Comparison of ENCODE assay signal across 9 cellular contexts in genomic region chr9:133421615-133422542, GRCh38. TPM values are rescaled to one million over a fixed set of nuclear protein-coding genes. Genes with fewer than 3 reads are reported as not detected.
DNase-seq lines count a peak whose midpoint lies in the region; ATAC-seq and TF ChIP-seq lines count a peak whose summit lies in the region.
"Had no signal": no experiment of that assay in that cellular context is flagged by ENCODE, and none has a peak within 500 bp of the region (broad histone marks: within the 10 kb centered on the region; RNA-seq: fewer than 3 reads in every experiment).

ADAMTS13 (plus strand) TSS chr9:133422367; CDS start chr9:133422444, 77 bp downstream.

- WGBS in stomach, 5 donors: 46 to 53% (median 53%) methylated on average over 23 of the region's 23 CpGs

- TF ChIP-seq POLR2A in stomach (IDR thresholded peaks at IDR 0.05): no peak

- H3K4me3 Mint-ChIP-seq in activated naive CD4-positive, alpha-beta T cell treated with anti-CD3 and anti-CD28 coated beads, Interleukin-2, amount 50 U/mL, for 24 hours: no peak within 1 kb of the TSS

- no peak within 1 kb of the TSS for H3K4me3 ChIP-seq in stomach

- TF ChIP-seq EP300 in stomach (IDR thresholded peaks at IDR 0.05): no peak

- H3K27me3 Mint-ChIP-seq in activated naive CD4-positive, alpha-beta T cell treated with anti-CD3 and anti-CD28 coated beads, Interleukin-2, amount 50 U/mL, for 24 hours: peaks cover 4% of the 10 kb centered on the region

- peak; percentile 31 for TF ChIP-seq CTCF in foreskin keratinocyte (conservative IDR thresholded peaks at IDR 0.05)
- TF ChIP-seq CTCF in stomach (IDR thresholded peaks at IDR 0.05): no peak

- peak within 1 kb of the TSS; percentile 3 for H3K27ac Mint-ChIP-seq in activated naive CD4-positive, alpha-beta T cell treated with anti-CD3 and anti-CD28 coated beads, Interleukin-2, amount 50 U/mL, for 24 hours

- H3K4me1 Mint-ChIP-seq in activated naive CD4-positive, alpha-beta T cell treated with anti-CD3 and anti-CD28 coated beads, Interleukin-2, amount 50 U/mL, for 24 hours: peaks cover 25% of the 10 kb centered on the region

- no peaks in the 10 kb centered on the region for H3K9me3 Mint-ChIP-seq in activated naive CD4-positive, alpha-beta T cell treated with anti-CD3 and anti-CD28 coated beads, Interleukin-2, amount 50 U/mL, for 24 hours

- ATAC-seq in foreskin keratinocyte (peak; percentile 7), HG03571 (IDR thresholded peaks at IDR 0.05; ENCODE audit: unreplicated experiment) (no peak), HG03432 (IDR thresholded peaks at IDR 0.05; ENCODE audit: unreplicated experiment) (no peak)

- no peaks in the 10 kb centered on the region for H3K36me3 ChIP-seq in stomach

- no peak for DNase-seq in activated naive CD4-positive, alpha-beta T cell treated with anti-CD3 and anti-CD28 coated beads, Interleukin-2, amount 50 U/mL, for 16 hours
- DNase-seq in RKO (ENCODE audit: low spot score) (peak; percentile 51), foreskin keratinocyte (no peak), stomach (no peak), pons (ENCODE audit: low spot score) (no peak)
- DNase-seq: NCI-H524 had no signal

- H3K27me3 ChIP-seq in foreskin keratinocyte: peaks cover 8% of the 10 kb centered on the region
- peaks cover 0 to 13% (median 0%) of the 10 kb centered on the region in 3 donors for H3K27me3 ChIP-seq in stomach

- H3K4me1 ChIP-seq in foreskin keratinocyte (no peaks in the 10 kb centered on the region), stomach (peaks cover 38 to 86% (median 75%) of the 10 kb centered on the region in 4 donors)

- intact Hi-C loops in stomach (cut with DNase I; ENCODE audit: low total_unique reads): no loop called here

- no peaks in the 10 kb centered on the region for H3K9me3 ChIP-seq in stomach

- no peak within 1 kb of the TSS for H3K27ac ChIP-seq in foreskin keratinocyte
- H3K27ac ChIP-seq in stomach: peak within 1 kb of the TSS; percentile 47 to 75 (median 69)

- no peaks in the 10 kb centered on the region for H3K36me3 Mint-ChIP-seq in activated naive CD4-positive, alpha-beta T cell treated with anti-CD3 and anti-CD28 coated beads, Interleukin-2, amount 50 U/mL, for 24 hours

RNA-seq across cellular contexts. Expression of gene ADAMTS13, which starts in this region (rescaled TPM):
- total RNA-seq in foreskin keratinocyte (0.28 and 0.65 TPM in 2 replicates), stomach (10 to 100 TPM in 1 of 5 donors, 1 to 10 TPM in 3, not detected in 1; 4.6 to 19.6 (median 6.1) TPM)
- polyA plus RNA-seq in foreskin keratinocyte (0.36 and 0.85 TPM in 2 replicates), stomach (1 to 10 TPM; 6.6 to 8.3 (median 8.3) TPM)

Comparison
In these comparisons a context has a peak if more than half of its experiments do, and no peak if none do; other contexts are left out.
1. Peak in ATAC-seq in foreskin keratinocyte; RNA of the gene not detected or under 1 TPM.